8 cellular contexts compared by ENCODE assay signal in the genomic region with DNA sequence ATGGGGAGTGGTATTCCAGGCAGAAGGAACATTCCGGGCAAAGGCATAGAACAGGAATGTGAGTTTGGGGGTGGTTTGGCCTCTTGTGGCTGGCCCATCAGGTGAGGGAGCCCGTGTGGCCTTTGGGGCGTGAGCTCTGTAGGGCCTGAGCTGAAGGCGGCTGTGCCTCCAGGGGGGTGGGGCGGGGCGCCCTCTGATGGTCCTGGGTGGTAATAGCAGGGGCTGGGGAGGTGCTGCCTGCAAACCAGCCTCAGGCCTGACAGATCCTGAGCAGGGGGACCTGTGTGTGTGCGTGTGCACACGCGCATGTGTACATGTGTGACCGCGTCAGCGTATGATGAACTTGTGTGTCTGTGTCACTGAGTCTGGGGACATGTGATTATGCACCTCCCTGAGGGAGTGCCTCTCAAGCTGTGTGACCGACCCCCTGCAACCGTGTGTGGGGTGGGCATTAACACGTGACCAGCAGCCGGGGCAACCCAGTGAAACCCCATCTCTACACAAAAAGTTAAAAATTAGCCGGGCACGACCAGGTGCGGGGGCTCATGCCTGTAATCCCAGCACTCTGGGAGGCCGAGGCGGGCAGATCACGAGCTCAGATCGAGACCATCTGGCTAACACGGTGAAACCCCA.
A peak's percentile ranks its signal among the peaks of the same experiment; 100 is the strongest.
DNase-seq lines count a peak whose midpoint lies in the region; ATAC-seq and TF ChIP-seq lines count a peak whose summit lies in the region.
"Not testable (repeated sequence)": the region's sequence is repeated elsewhere in the genome, so short reads cannot be mapped to it uniquely, and the experiment has no call there.

No MANE protein-coding gene starts in this region.

- CTCF ChIA-PET in GM10248 (lab: Yijun Ruan, JAX), result interaction anchor here (0.7 to 5.2 kb wide), 8 partner anchors 9 to 301 kb away, joined by 3 to 44 read pairs (median 4); no protein-coding TSS in a partner anchor

- H3K36me3 ChIP-seq in aorta (ENCODE audit: control insufficient read depth in 1 of 2, insufficient read depth in 2 of 2, low read length in 1 of 2), result not testable (repeated sequence)

- POLR2A ChIA-PET in GM10248 (lab: Yijun Ruan, JAX), result not testable (repeated sequence)

- H3K4me3 Mint-ChIP-seq in T-helper 2 cell treated with Interferon-gamma antibody and Interleukin-4, amounts not matched to agents 5 μg/mL and 100 μg/mL, for 36 hours; activated T-helper 2 cell treated with anti-CD3 and anti-CD28 coated beads, Interferon-gamma antibody, Interleukin-2, Interleukin-4, amounts not matched to agents 10 μg/mL and 5 μg/mL and 100 μg/mL, durations not matched to agents 14 hours and 24 hours and 36 hours (ENCODE audit: low read depth); endothelial cell (ENCODE audit: unreplicated experiment): not testable (repeated sequence)

- not testable (repeated sequence) for H3K4me1 ChIP-seq in aorta (ENCODE audit: control insufficient read depth in 1 of 2, insufficient read depth in 2 of 2, low read length in 2 of 2)

- not testable (repeated sequence) for H3K27ac ChIP-seq in aorta (ENCODE audit: low read depth in 1 of 2, low read length in 2 of 2)

- H3K27ac Mint-ChIP-seq in T-helper 2 cell treated with Interferon-gamma antibody and Interleukin-4, amounts not matched to agents 5 μg/mL and 100 μg/mL, for 36 hours; activated T-helper 2 cell treated with anti-CD3 and anti-CD28 coated beads, Interferon-gamma antibody, Interleukin-2, Interleukin-4, amounts not matched to agents 10 μg/mL and 5 μg/mL and 100 μg/mL, durations not matched to agents 14 hours and 24 hours and 36 hours; endothelial cell (ENCODE audit: unreplicated experiment): not testable (repeated sequence)

- intact Hi-C loops in activated T-helper 2 cell treated with anti-CD3 and anti-CD28 coated beads, Interferon-gamma antibody, Interleukin-2, Interleukin-4, amounts not matched to agents 10 μg/mL and 5 μg/mL and 100 μg/mL, durations not matched to agents 14 hours and 24 hours and 36 hours (cut with micrococcal nuclease), result not testable (repeated sequence)
- intact Hi-C loops in aorta (cut with DNase I), result loop anchor here in 1 of 2 donors (5.0 kb wide), 1 partner anchor 33 kb away; no protein-coding TSS in a partner anchor

- 58 to 63% methylated on average over 23 to 24 of the region's 24 CpGs for WGBS in aorta, 2 donors

- not testable (repeated sequence) for H3K27me3 ChIP-seq in aorta (ENCODE audit: control insufficient read depth in 1 of 2, insufficient read depth in 2 of 2, low read length in 1 of 2)

- H3K4me1 Mint-ChIP-seq in T-helper 2 cell treated with Interferon-gamma antibody and Interleukin-4, amounts not matched to agents 5 μg/mL and 100 μg/mL, for 36 hours (ENCODE audit: low read depth); activated T-helper 2 cell treated with anti-CD3 and anti-CD28 coated beads, Interferon-gamma antibody, Interleukin-2, Interleukin-4, amounts not matched to agents 10 μg/mL and 5 μg/mL and 100 μg/mL, durations not matched to agents 14 hours and 24 hours and 36 hours (ENCODE audit: low read depth); endothelial cell (ENCODE audit: unreplicated experiment): not testable (repeated sequence)

- peak; percentile 81 for ATAC-seq in aorta (ENCODE audit: low FRiP score)

- not testable (repeated sequence) for H3K9me3 Mint-ChIP-seq in T-helper 2 cell treated with Interferon-gamma antibody and Interleukin-4, amounts not matched to agents 5 μg/mL and 100 μg/mL, for 36 hours; activated T-helper 2 cell treated with anti-CD3 and anti-CD28 coated beads, Interferon-gamma antibody, Interleukin-2, Interleukin-4, amounts not matched to agents 10 μg/mL and 5 μg/mL and 100 μg/mL, durations not matched to agents 14 hours and 24 hours and 36 hours; endothelial cell (ENCODE audit: unreplicated experiment)

- TF ChIP-seq CTCF in GM10248 (IDR thresholded peaks at IDR 0.05; ENCODE audit: control extremely low read depth, extremely low read depth, low read depth, missing control alignments) (peak; percentile 66), endothelial cell (IDR thresholded peaks at IDR 0.05; ENCODE audit: unreplicated experiment) (peak; percentile 57)

- H3K4me3 ChIP-seq in aorta (ENCODE audit: low read length in 2 of 2), result not testable (repeated sequence)

- DNase-seq in GM10248 (ENCODE audit: extremely low spot score) (peak; percentile 47), Kasumi-1 (lab: John Stamatoyannopoulos, UW) (peak; percentile 5 to 9), endothelial cell (ENCODE audit: low spot score) (peak; percentile 78), left kidney (ENCODE audit: low read depth, low spot score) (peak; percentile 81), aorta (peak in 1 of 2 donors; percentile 81)
- peak; percentile 20 for DNase-seq in T-helper 2 cell treated with Interferon-gamma antibody and Interleukin-4, amounts not matched to agents 5 μg/mL and 100 μg/mL, for 36 hours (ENCODE audit: low spot score)
- peak; percentile 24 for DNase-seq in activated T-helper 2 cell treated with anti-CD3 and anti-CD28 coated beads, Interferon-gamma antibody, Interleukin-2, Interleukin-4, amounts not matched to agents 10 μg/mL and 5 μg/mL and 100 μg/mL, durations not matched to agents 14 hours and 24 hours and 36 hours (ENCODE audit: low spot score)
- DNase-seq in stimulated activated CD4-positive, alpha-beta T cell treated with anti-CD3 and anti-CD28 coated beads, Interleukin-15, amount 100 ng/mL, for 48 hours (ENCODE audit: low read depth in 2 of 2), result peak; percentile 28 to 49

- not testable (repeated sequence) for H3K9me3 ChIP-seq in aorta (ENCODE audit: control insufficient read depth, low read length)

- H3K27me3 Mint-ChIP-seq in T-helper 2 cell treated with Interferon-gamma antibody and Interleukin-4, amounts not matched to agents 5 μg/mL and 100 μg/mL, for 36 hours (ENCODE audit: low read depth); activated T-helper 2 cell treated with anti-CD3 and anti-CD28 coated beads, Interferon-gamma antibody, Interleukin-2, Interleukin-4, amounts not matched to agents 10 μg/mL and 5 μg/mL and 100 μg/mL, durations not matched to agents 14 hours and 24 hours and 36 hours (ENCODE audit: low read depth); endothelial cell (ENCODE audit: unreplicated experiment): not testable (repeated sequence)

- not testable (repeated sequence) for H3K36me3 Mint-ChIP-seq in T-helper 2 cell treated with Interferon-gamma antibody and Interleukin-4, amounts not matched to agents 5 μg/mL and 100 μg/mL, for 36 hours (ENCODE audit: low read depth); activated T-helper 2 cell treated with anti-CD3 and anti-CD28 coated beads, Interferon-gamma antibody, Interleukin-2, Interleukin-4, amounts not matched to agents 10 μg/mL and 5 μg/mL and 100 μg/mL, durations not matched to agents 14 hours and 24 hours and 36 hours (ENCODE audit: low read depth); endothelial cell (ENCODE audit: low read depth, unreplicated experiment)
